Comparison of ENCODE assay signal across 22 cellular contexts in the genomic region with DNA sequence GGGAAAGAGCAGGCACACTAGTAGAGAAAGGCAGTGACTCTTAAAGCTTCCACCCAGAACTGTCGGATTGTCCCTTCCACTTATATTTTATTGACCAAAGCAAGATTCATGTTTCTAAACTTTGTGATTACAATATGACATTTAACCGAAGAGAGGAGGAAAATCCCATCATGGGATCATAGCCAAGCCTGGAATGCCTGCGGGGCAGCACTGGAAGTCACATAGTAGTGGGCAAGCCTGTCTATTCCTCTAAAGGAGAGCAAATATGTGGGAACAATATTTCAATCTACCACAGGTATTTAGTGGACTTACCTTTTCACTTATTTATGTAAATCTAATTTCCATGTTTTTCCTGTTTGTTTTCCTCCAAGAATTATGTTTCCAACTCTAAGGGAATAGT. TPM values are rescaled to one million over a fixed set of nuclear protein-coding genes. Genes with fewer than 3 reads are reported as not detected.
DNase-seq lines count a peak whose midpoint lies in the region; ATAC-seq and TF ChIP-seq lines count a peak whose summit lies in the region.
"Had no signal": no experiment of that assay in that cellular context is flagged by ENCODE, and none has a peak within 500 bp of the region (broad histone marks: within the 10 kb centered on the region; RNA-seq: fewer than 3 reads in every experiment).

No MANE protein-coding gene starts in this region.

- H3K36me3 Mint-ChIP-seq in MCF 10A (ENCODE audit: insufficient read depth, unreplicated experiment) = no peaks in the 10 kb centered on the region

- no peaks in the 10 kb centered on the region for H3K27me3 ChIP-seq in breast epithelium
- no peaks in the 10 kb centered on the region for H3K27me3 ChIP-seq in brain microvascular endothelial cell (replicated peaks)
- H3K27me3 ChIP-seq: BLaER1 treated with 17β-estradiol and CSF1 and Interleukin-3, amounts not matched to agents 10 nM and 100 nM had no signal

- no peaks in the 10 kb centered on the region for H3K27me3 Mint-ChIP-seq in MCF 10A (ENCODE audit: insufficient read depth, unreplicated experiment)
- H3K27me3 Mint-ChIP-seq: B cell had no signal

- no TSS peak for BruUV-seq in MCF 10A (replicated peaks; lab: Mats Ljungman, UMichigan)

- peaks cover 7% of the 10 kb centered on the region for H3K9me3 Mint-ChIP-seq in MCF 10A (ENCODE audit: unreplicated experiment)

- intact Hi-C loops in breast epithelium (cut with DNase I; ENCODE audit: low total_unique reads) (no loop called here), MCF 10A (cut with micrococcal nuclease) (no loop called here), posterior cingulate gyrus (cut with DNase I) (no loop called here)

- H3K27ac ChIP-seq in breast epithelium (peak overlapping the region; percentile 2 to 56), brain microvascular endothelial cell (no peak overlapping the region)
- H3K27ac ChIP-seq: BLaER1 treated with 17β-estradiol and CSF1 and Interleukin-3, amounts not matched to agents 10 nM and 100 nM had no signal

- H3K4me3 ChIP-seq in breast epithelium (no peak overlapping the region), epithelial cell of esophagus (ENCODE audit: low read length) (no peak overlapping the region), brain microvascular endothelial cell (ENCODE audit: low read depth, low read length) (no peak overlapping the region)
- H3K4me3 ChIP-seq: BLaER1 treated with 17β-estradiol and CSF1 and Interleukin-3, amounts not matched to agents 10 nM and 100 nM; GM12878 had no signal

- DNase-seq in breast epithelium (ENCODE audit: low spot score in 2 of 2) (peak; percentile 35 to 52), MCF 10A (ENCODE audit: unreplicated experiment) (no peak), RPMI7951 (ENCODE audit: low read depth) (peak; percentile 13), epithelial cell of esophagus (ENCODE audit: low read depth) (peak; percentile 16), posterior cingulate gyrus (no peak), NCI-H1694 treated with DMSO at 0.1 percent for 48 hours (lab: John Stamatoyannopoulos, UW) (no peak), brain microvascular endothelial cell (no peak)
- DNase-seq: 8988T; CD8-positive, alpha-beta memory T cell; COR-L47; DMS 273 treated with DMSO at 0.1 percent for 48 hours; DMS53; DND-41; EL; GOT3; H7; HFFc6 had no signal

- peaks cover 4 to 10% of the 10 kb centered on the region in 2 donors for H3K9me3 ChIP-seq in breast epithelium

- CTCF ChIA-PET in MCF 10A (lab: Yijun Ruan, JAX) = interaction anchor here (0.6 to 1.4 kb wide), 4 partner anchors 8 to 88 kb away, joined by 3 to 5 read pairs (median 4); no protein-coding TSS in a partner anchor

- TF ChIP-seq POLR2A in breast epithelium (IDR thresholded peaks at IDR 0.05) = no peak

- in situ Hi-C loops in brain microvascular endothelial cell (cut with HindIII; ENCODE audit: low pct_ligation_motif_present, low sequenced_read_pairs) = no loop called here

- POLR2A ChIA-PET in MCF 10A (lab: Yijun Ruan, JAX) = interaction anchor here (0.6 to 3.5 kb wide), 6 partner anchors 13 to 131 kb away, joined by 3 to 10 read pairs (median 5); no protein-coding TSS in a partner anchor

- H3K4me1 ChIP-seq in breast epithelium = no peaks in the 10 kb centered on the region

- H3K36me3 ChIP-seq in breast epithelium = no peaks in the 10 kb centered on the region
- H3K36me3 ChIP-seq in brain microvascular endothelial cell (replicated peaks) = no peaks in the 10 kb centered on the region
- H3K36me3 ChIP-seq: BLaER1 treated with 17β-estradiol and CSF1 and Interleukin-3, amounts not matched to agents 10 nM and 100 nM had no signal

- no peak overlapping the region for H3K4me3 Mint-ChIP-seq in MCF 10A (ENCODE audit: unreplicated experiment)
- H3K4me3 Mint-ChIP-seq: B cell, HFFc6 had no signal

- ATAC-seq in HG02852 (IDR thresholded peaks at IDR 0.05; ENCODE audit: unreplicated experiment) = no peak
- ATAC-seq: GM12878, HCT116 had no signal

- H3K27ac Mint-ChIP-seq in MCF 10A (ENCODE audit: low read depth, unreplicated experiment) = no peak overlapping the region
- H3K27ac Mint-ChIP-seq: B cell, HFFc6 had no signal

- H3K4me1 Mint-ChIP-seq in MCF 10A (ENCODE audit: insufficient read depth, unreplicated experiment) = peaks cover 22% of the 10 kb centered on the region

- TF ChIP-seq CTCF in breast epithelium (IDR thresholded peaks at IDR 0.05) = no peak
- no peak for TF ChIP-seq CTCF in MCF 10A (IDR thresholded peaks at IDR 0.05; ENCODE audit: unreplicated experiment)
- TF ChIP-seq CTCF in epithelial cell of esophagus (IDR thresholded peaks at IDR 0.05; ENCODE audit: insufficient read depth, low read depth, low read length, missing control alignments) = no peak
- no peak for TF ChIP-seq CTCF in brain microvascular endothelial cell (IDR thresholded peaks at IDR 0.05; ENCODE audit: low read depth, low read length, missing control alignments)

RNA-seq across cellular contexts. Expression of a gene that starts 3.8 kb away (rescaled TPM):
- 10 to 100 TPM; 24.9 to 31.4 (median 27.5) TPM for total RNA-seq in breast epithelium
- 93.5 and 94.6 TPM in 2 replicates for total RNA-seq in MCF 10A (2022)
- 58.2 and 63.9 TPM in 2 replicates for total RNA-seq in RPMI7951 (2014; rRNA removed; shearing (Covaris generic))

Comparison
In these comparisons a context has a peak if more than half of its experiments do, and no peak if none do; other contexts are left out.
1. DNase-seq: peak in breast epithelium (2 of 2), RPMI7951 (single experiment) and epithelial cell of esophagus (single experiment); none in MCF 10A (single experiment), posterior cingulate gyrus (0 of 10), NCI-H1694 treated with DMSO at 0.1 percent for 48 hours (single experiment) and brain microvascular endothelial cell (single experiment).